In genomic region chr5:57621624-57622023, GRCh38 we compare ENCODE assay signal across 34 cellular contexts.
"Had no signal": no experiment of that assay in that cellular context is flagged by ENCODE, and none has a peak within 500 bp of the region (broad histone marks: within the 10 kb centered on the region; RNA-seq: fewer than 3 reads in every experiment).

No MANE protein-coding gene starts in this region.

- H3K4me3 ChIP-seq: MG63 had no signal

- H3K9me3 ChIP-seq: MG63 had no signal

- DNase-seq: Karpas-422, Kasumi-1, MG63, MM.1S, MV-4-11, NCI-H1048, NCI-H1092, NCI-H1092 treated with DMSO at 0.1 percent for 48 hours, NCI-H1105, NCI-H1105 treated with DMSO at 0.1 percent for 48 hours, NCI-H1417, NCI-H1417 treated with DMSO at 0.1 percent for 48 hours, NCI-H1436, NCI-H1436 treated with DMSO at 0.1 percent for 48 hours, NCI-H146, NCI-H1694, NCI-H1694 treated with DMSO at 0.1 percent for 48 hours, NCI-H187, NCI-H187 treated with DMSO at 0.1 percent for 48 hours, NCI-H1930, NCI-H2029, NCI-H2029 treated with DMSO at 0.1 percent for 48 hours, NCI-H2081, NCI-H2081 treated with DMSO at 0.1 percent for 48 hours, NCI-H2107, NCI-H2171, NCI-H2171 treated with DMSO at 0.1 percent for 48 hours, NCI-H2227 treated with DMSO at 0.1 percent for 48 hours, NCI-H226, NCI-H345, NCI-H446, NCI-H446 treated with DMSO at 0.1 percent for 48 hours, NCI-H510A, NCI-H510A treated with DMSO at 0.1 percent for 48 hours had no signal

- H3K27me3 ChIP-seq: MG63 had no signal

- H3K36me3 ChIP-seq: MG63 had no signal
